19 cellular contexts compared by ENCODE assay signal in genomic region chr1:147142886-147143285, GRCh38. TPM values are rescaled to one million over a fixed set of nuclear protein-coding genes. Genes with fewer than 3 reads are reported as not detected.
DNase-seq lines count a peak whose midpoint lies in the region; ATAC-seq, FAIRE-seq and TF ChIP-seq lines count a peak whose summit lies in the region.
"Had no signal": no experiment of that assay in that cellular context is flagged by ENCODE, and none has a peak within 500 bp of the region (broad histone marks: within the 10 kb centered on the region; RNA-seq: fewer than 3 reads in every experiment).

No MANE protein-coding gene starts in this region.

- peaks cover 6% of the 10 kb centered on the region for H3K27me3 Mint-ChIP-seq in nephron progenitor cell (ENCODE audit: low read depth, poor library complexity)

- SMC1A ChIA-PET in GM12878 (lab: Charles Lee; ENCODE audit: uncharacterized antibody, unreplicated experiment) = no interaction called here

- H3K9ac ChIP-seq in GM12878 (ENCODE audit: control insufficient read depth, insufficient read depth, low read length) = no peak overlapping the region
- H3K9ac ChIP-seq: BLaER1 treated with 17β-estradiol and CSF1 and Interleukin-3, amounts not matched to agents 10 nM and 100 nM had no signal

- WGBS in GM12878 (ENCODE audit: insufficient coverage, insufficient replicate concordance, low lambda C conversion rate, missing lambda C conversion rate) = 60% methylated on average over 2 of the region's 2 CpGs

- H3K27ac ChIP-seq in GM12878 (ENCODE audit: control insufficient read depth, insufficient read depth) = no peak overlapping the region
- H3K27ac ChIP-seq: 22Rv1; A549; BLaER1 treated with 17β-estradiol and CSF1 and Interleukin-3, amounts not matched to agents 10 nM and 100 nM; C4-2B had no signal

- H3K27me3 ChIP-seq in GM12878 (replicated peaks in 1 of 2; ENCODE audit: control insufficient read depth in 2 of 2, insufficient read depth in 2 of 2, low read length in 1 of 2) = no peaks in the 10 kb centered on the region
- H3K27me3 ChIP-seq: BLaER1 treated with 17β-estradiol and CSF1 and Interleukin-3, amounts not matched to agents 10 nM and 100 nM had no signal

- no peaks in the 10 kb centered on the region for H3K36me3 Mint-ChIP-seq in nephron progenitor cell (ENCODE audit: low read depth)
- H3K36me3 Mint-ChIP-seq: CD8-positive, alpha-beta T cell had no signal

- RAD21 ChIA-PET in GM12878 (lab: Charles Lee; ENCODE audit: unreplicated experiment) = no interaction called here

- no peak for TF ChIP-seq POLR2A in GM12878 (IDR thresholded peaks at IDR 0.05; ENCODE audit: low read depth, low read length)

- no peak overlapping the region for H3K4me2 ChIP-seq in GM12878 (ENCODE audit: control insufficient read depth, insufficient read depth)
- H3K4me2 ChIP-seq: A549; BLaER1 treated with 17β-estradiol and CSF1 and Interleukin-3, amounts not matched to agents 10 nM and 100 nM had no signal

- no peaks in the 10 kb centered on the region for H3K36me3 ChIP-seq in GM12878 (ENCODE audit: control insufficient read depth in 2 of 2, insufficient read depth in 2 of 2, low read length in 1 of 2)
- H3K36me3 ChIP-seq: BLaER1 treated with 17β-estradiol and CSF1 and Interleukin-3, amounts not matched to agents 10 nM and 100 nM had no signal

- no peak overlapping the region for H2AFZ ChIP-seq in GM12878 (ENCODE audit: control insufficient read depth, low read depth, low read length)

- no peak for TF ChIP-seq EP300 in GM12878 (IDR thresholded peaks at IDR 0.05; ENCODE audit: borderline replicate concordance in 1 of 2, control insufficient read depth in 1 of 2, low read depth in 2 of 2, low read length in 2 of 2)

- no peak overlapping the region for H3K4me3 ChIP-seq in GM12878
- H3K4me3 ChIP-seq: A549; BLaER1 treated with 17β-estradiol and CSF1 and Interleukin-3, amounts not matched to agents 10 nM and 100 nM had no signal

- no peaks in the 10 kb centered on the region for H3K4me1 ChIP-seq in GM12878 (ENCODE audit: control insufficient read depth, insufficient read depth, low read length)
- H3K4me1 ChIP-seq: A549; BLaER1 treated with 17β-estradiol and CSF1 and Interleukin-3, amounts not matched to agents 10 nM and 100 nM had no signal

- POLR2A ChIA-PET in GM12878 (lab: Charles Lee) = no interaction called here

- H3K27ac Mint-ChIP-seq in nephron progenitor cell = no peak overlapping the region
- H3K27ac Mint-ChIP-seq: B cell; CD4-positive, alpha-beta T cell; CD8-positive, alpha-beta T cell had no signal

- no peaks in the 10 kb centered on the region for H4K20me1 ChIP-seq in GM12878 (ENCODE audit: control insufficient read depth, insufficient read depth)
- H4K20me1 ChIP-seq: BLaER1 treated with 17β-estradiol and CSF1 and Interleukin-3, amounts not matched to agents 10 nM and 100 nM had no signal

- intact Hi-C loops in GM12878 (cut with micrococcal nuclease; ENCODE audit: unreplicated experiment) = no loop called here

- no peak for TF ChIP-seq CTCF in GM12878 (IDR thresholded peaks at IDR 0.05 in 2 of 3, conservative IDR thresholded peaks at IDR 0.05 in 1 of 3; ENCODE audit: control insufficient read depth in 2 of 3, extremely low read depth in 1 of 3, insufficient read depth in 1 of 3, low read depth in 3 of 3, low read length in 3 of 3)
- no peak for TF ChIP-seq CTCF in nephron progenitor cell (IDR thresholded peaks at IDR 0.05)

- DNase-seq in COLO829 (ENCODE audit: low spot score) (peak; percentile 82), SK-MEL-5 (ENCODE audit: low read depth, low spot score) (peak; percentile 98), GM12878 (ENCODE audit: low read depth, low spot score) (no peak), nephron progenitor cell (no peak)
- DNase-seq: AML-193; CD4-positive, alpha-beta T cell; CD8-positive, alpha-beta T cell; COR-L47; DMS79 treated with DMSO at 0.1 percent for 48 hours; GF-D8 had no signal

- peaks cover 4% of the 10 kb centered on the region for H3K9me3 Mint-ChIP-seq in nephron progenitor cell
- H3K9me3 Mint-ChIP-seq: CD4-positive, alpha-beta T cell had no signal

- no peaks in the 10 kb centered on the region for H3K79me2 ChIP-seq in GM12878 (ENCODE audit: control insufficient read depth, insufficient read depth, low read length)

- no peaks in the 10 kb centered on the region for H3K4me1 Mint-ChIP-seq in nephron progenitor cell
- H3K4me1 Mint-ChIP-seq: B cell had no signal

- CTCF ChIA-PET in GM12878 (lab: Yijun Ruan, JAX) = no interaction called here

- ATAC-seq in GM12878 (no peak), GM21717 (IDR thresholded peaks at IDR 0.05; ENCODE audit: unreplicated experiment) (no peak), HG02852 (IDR thresholded peaks at IDR 0.05; ENCODE audit: unreplicated experiment) (no peak)
- ATAC-seq: A549; CD8-positive, alpha-beta T cell had no signal

- no peaks in the 10 kb centered on the region for H3K9me3 ChIP-seq in GM12878 (replicated peaks; ENCODE audit: control insufficient read depth, insufficient read depth, low read length)
- H3K9me3 ChIP-seq: A549 had no signal

- no peak overlapping the region for H3K4me3 Mint-ChIP-seq in nephron progenitor cell
- H3K4me3 Mint-ChIP-seq: B cell; CD4-positive, alpha-beta T cell; CD8-positive, alpha-beta T cell had no signal

- TF ChIP-seq RAD21 in GM12878 (IDR thresholded peaks at IDR 0.05; ENCODE audit: insufficient read depth, low read depth, low read length) = no peak

- BruUV-seq in GM12878 (replicated peaks; lab: Mats Ljungman, UMichigan) = no TSS peak

- in situ Hi-C loops in SK-MEL-5 (cut with HindIII; ENCODE audit: low pct_unique_long_range_greater_than_20kb, low sequenced_read_pairs) (no loop called here), GM12878 (cut with MboI) (no loop called here)

- peak; percentile 31 for FAIRE-seq in GM12878 (lab: Jason Lieb, UNC)
- FAIRE-seq: A549, GM12892, GM18507 had no signal

TF ChIP-seq in GM12878, 131 proteins besides CTCF, POLR2A, EP300 and RAD21:
- TF ChIP-seq NRF1 (conservative IDR thresholded peaks at IDR 0.05; ENCODE audit: low read depth, low read length) (no peak), SPI1 (IDR thresholded peaks at IDR 0.05; ENCODE audit: borderline replicate concordance, insufficient read depth, low read depth, low read length) (no peak), DPF2 (IDR thresholded peaks at IDR 0.05) (no peak), CHD4 (IDR thresholded peaks at IDR 0.05) (no peak), WRNIP1 (IDR thresholded peaks at IDR 0.05; ENCODE audit: borderline replicate concordance, low read depth, low read length) (no peak), NFYA (IDR thresholded peaks at IDR 0.05; ENCODE audit: borderline replicate concordance, low read depth, low read length) (no peak)

RNA-seq across cellular contexts. Expression of gene PRKAB2, which starts 29.4 kb away (rescaled TPM):
- 18.0 and 21.3 TPM in 2 replicates for total RNA-seq in SK-MEL-5 (2014; rRNA removed; shearing (Covaris generic))
- 18.3 and 22.7 TPM in 2 replicates for polyA plus RNA-seq in SK-MEL-5 (2015; cell fraction: cytosol; rRNA removed)
- polyA plus RNA-seq in SK-MEL-5 (2015; cell fraction: nucleus; rRNA removed) = 200 and 264 TPM in 2 replicates
- 48.3 and 51.0 TPM in 2 replicates for total RNA-seq in GM12878 (2013; cell fraction: nucleolus; rRNA removed)
- total RNA-seq in GM12878 (2014; rRNA removed) (6.2 and 7.6 TPM in 2 replicates), GM12878 (2014; rRNA removed; fragmentation: Illumina TruSeq; extraction: Trizol) (7.0 and 7.3 TPM in 2 replicates), GM12878 (2021) (6.6 and 7.5 TPM in 2 replicates)
- 5.0 TPM for polyA plus RNA-seq in GM12878 (2011; ENCODE audit: low read depth)
- polyA plus RNA-seq in GM12878 (2011; rRNA removed) (26.4 and 32.8 TPM in 2 replicates), GM12878 (2014; fragmentation: Illumina TruSeq; extraction: Trizol) (8.8 and 12.5 TPM in 2 replicates), GM12878 (2014; fragmentation: Nextera tagmentation; extraction: Ambion mirVana) (1 to 10 TPM; 2.2 to 2.7 TPM), GM12878 (2014; rRNA removed) (5.4 and 7.4 TPM in 2 replicates), GM12878 (2016; fragmentation: Nextera tagmentation; extraction: Ambion mirVana) (1 to 10 TPM; 4.9 to 5.7 TPM)
- 8.9 and 10.3 TPM in 2 replicates for polyA plus RNA-seq in GM12878 (2011; cell fraction: cytosol; rRNA removed)
- polyA plus RNA-seq in GM12878 (2011; cell fraction: nucleus; rRNA removed) = 48.3 and 67.5 TPM in 2 replicates
- 6.4 and 7.7 TPM in 2 replicates for polyA plus RNA-seq in GM12878 (2012)
- polyA minus RNA-seq in GM12878 (2011; rRNA and poly(A)+ RNA removed) = 10.5 and 11.3 TPM in 2 replicates
- polyA minus RNA-seq in GM12878 (2011; cell fraction: cytosol; rRNA and poly(A)+ RNA removed) = 4.5 and 4.9 TPM in 2 replicates
- 15.6 and 17.8 TPM in 2 replicates for polyA minus RNA-seq in GM12878 (2011; cell fraction: nucleus; rRNA and poly(A)+ RNA removed)

Comparison
In these comparisons a context has a peak if more than half of its experiments do, and no peak if none do; other contexts are left out.
1. DNase-seq: peak in COLO829 (single experiment) and SK-MEL-5 (single experiment); none in GM12878 (single experiment) and nephron progenitor cell (single experiment).